1 cellular context compared by ENCODE assay signal in the genomic region with DNA sequence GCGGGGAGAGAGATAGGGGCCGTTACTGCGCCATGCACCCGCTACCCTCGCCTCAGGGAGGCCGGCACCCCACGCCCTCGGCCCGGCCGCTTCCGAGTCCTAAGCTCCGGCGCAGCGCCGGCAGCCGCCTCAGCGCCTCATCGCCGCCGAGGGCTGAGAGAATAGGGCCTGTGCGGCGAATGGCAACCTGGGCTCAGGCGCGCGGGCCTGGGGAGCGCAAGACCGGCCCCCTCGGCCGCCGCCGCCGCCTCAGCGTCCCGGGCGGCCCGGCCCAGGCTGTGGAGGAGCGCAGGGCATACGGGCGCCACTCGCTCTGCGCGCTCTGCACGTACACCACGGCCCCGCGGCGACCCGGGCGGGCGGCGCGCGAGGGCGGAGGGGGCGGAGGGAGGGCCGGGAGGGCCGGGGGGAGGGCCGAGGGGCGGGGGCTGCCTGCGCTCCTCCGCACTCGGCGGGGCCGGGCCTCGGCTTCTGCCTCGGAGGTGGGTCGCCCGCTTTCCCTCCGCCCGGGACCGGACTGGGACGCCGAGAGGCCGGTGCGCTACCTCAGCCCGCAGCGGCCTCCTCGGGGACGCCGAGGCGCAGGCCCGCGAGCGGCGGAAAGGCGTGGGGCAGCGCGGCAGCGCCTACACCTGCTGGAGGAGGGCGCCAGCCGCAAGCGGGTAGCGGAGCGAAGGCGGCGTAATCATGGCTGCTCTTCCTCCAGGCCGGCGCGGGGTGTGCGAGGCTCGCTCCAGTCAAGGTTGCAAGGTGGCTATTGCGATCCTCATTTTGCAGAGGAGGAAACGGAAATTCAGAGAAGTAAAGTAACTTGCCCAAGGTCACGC.
A peak's percentile ranks its signal among the peaks of the same experiment; 100 is the strongest.
TF ChIP-seq lines count a peak whose summit lies in the region.

A gene (minus strand): TSS at position 317 of the 827 bp plus-strand sequence. CDS start 399 bp downstream, outside the sequence.

TF ChIP-seq in HepG2, 621 proteins besides CTCF, POLR2A, EP300 and RAD21 (continued from another document):
- TF ChIP-seq ZBTB8A (CRISPR knock-in tag; IDR thresholded peaks at IDR 0.05; ENCODE audit: borderline replicate concordance, low read depth) (no peak), SRSF4 (IDR thresholded peaks at IDR 0.05; ENCODE audit: low read depth, low read length, poor library complexity, severe bottlenecking) (no peak), CBX5 (CRISPR knock-in tag; IDR thresholded peaks at IDR 0.05; ENCODE audit: borderline replicate concordance) (peak; percentile 79; the same call in 1 of the 2 replicates), HIVEP1 (CRISPR knock-in tag; IDR thresholded peaks at IDR 0.05) (no peak), TEAD2 (CRISPR knock-in tag; IDR thresholded peaks at IDR 0.05) (no peak), KLF9 (CRISPR knock-in tag; IDR thresholded peaks at IDR 0.05; ENCODE audit: low read depth) (no peak)
- TF ChIP-seq, protein P1, sequence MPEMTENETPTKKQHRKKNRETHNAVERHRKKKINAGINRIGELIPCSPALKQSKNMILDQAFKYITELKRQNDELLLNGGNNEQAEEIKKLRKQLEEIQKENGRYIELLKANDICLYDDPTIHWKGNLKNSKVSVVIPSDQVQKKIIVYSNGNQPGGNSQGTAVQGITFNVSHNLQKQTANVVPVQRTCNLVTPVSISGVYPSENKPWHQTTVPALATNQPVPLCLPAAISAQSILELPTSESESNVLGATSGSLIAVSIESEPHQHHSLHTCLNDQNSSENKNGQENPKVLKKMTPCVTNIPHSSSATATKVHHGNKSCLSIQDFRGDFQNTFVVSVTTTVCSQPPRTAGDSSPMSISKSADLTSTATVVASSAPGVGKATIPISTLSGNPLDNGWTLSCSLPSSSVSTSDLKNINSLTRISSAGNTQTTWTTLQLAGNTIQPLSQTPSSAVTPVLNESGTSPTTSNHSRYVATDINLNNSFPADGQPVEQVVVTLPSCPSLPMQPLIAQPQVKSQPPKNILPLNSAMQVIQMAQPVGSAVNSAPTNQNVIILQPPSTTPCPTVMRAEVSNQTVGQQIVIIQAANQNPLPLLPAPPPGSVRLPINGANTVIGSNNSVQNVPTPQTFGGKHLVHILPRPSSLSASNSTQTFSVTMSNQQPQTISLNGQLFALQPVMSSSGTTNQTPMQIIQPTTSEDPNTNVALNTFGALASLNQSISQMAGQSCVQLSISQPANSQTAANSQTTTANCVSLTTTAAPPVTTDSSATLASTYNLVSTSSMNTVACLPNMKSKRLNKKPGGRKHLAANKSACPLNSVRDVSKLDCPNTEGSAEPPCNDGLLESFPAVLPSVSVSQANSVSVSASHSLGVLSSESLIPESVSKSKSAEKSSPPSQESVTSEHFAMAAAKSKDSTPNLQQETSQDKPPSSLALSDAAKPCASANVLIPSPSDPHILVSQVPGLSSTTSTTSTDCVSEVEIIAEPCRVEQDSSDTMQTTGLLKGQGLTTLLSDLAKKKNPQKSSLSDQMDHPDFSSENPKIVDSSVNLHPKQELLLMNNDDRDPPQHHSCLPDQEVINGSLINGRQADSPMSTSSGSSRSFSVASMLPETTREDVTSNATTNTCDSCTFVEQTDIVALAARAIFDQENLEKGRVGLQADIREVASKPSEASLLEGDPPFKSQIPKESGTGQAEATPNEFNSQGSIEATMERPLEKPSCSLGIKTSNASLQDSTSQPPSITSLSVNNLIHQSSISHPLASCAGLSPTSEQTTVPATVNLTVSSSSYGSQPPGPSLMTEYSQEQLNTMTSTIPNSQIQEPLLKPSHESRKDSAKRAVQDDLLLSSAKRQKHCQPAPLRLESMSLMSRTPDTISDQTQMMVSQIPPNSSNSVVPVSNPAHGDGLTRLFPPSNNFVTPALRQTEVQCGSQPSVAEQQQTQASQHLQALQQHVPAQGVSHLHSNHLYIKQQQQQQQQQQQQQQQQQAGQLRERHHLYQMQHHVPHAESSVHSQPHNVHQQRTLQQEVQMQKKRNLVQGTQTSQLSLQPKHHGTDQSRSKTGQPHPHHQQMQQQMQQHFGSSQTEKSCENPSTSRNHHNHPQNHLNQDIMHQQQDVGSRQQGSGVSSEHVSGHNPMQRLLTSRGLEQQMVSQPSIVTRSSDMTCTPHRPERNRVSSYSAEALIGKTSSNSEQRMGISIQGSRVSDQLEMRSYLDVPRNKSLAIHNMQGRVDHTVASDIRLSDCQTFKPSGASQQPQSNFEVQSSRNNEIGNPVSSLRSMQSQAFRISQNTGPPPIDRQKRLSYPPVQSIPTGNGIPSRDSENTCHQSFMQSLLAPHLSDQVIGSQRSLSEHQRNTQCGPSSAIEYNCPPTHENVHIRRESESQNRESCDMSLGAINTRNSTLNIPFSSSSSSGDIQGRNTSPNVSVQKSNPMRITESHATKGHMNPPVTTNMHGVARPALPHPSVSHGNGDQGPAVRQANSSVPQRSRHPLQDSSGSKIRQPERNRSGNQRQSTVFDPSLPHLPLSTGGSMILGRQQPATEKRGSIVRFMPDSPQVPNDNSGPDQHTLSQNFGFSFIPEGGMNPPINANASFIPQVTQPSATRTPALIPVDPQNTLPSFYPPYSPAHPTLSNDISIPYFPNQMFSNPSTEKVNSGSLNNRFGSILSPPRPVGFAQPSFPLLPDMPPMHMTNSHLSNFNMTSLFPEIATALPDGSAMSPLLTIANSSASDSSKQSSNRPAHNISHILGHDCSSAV (CRISPR knock-in tag; IDR thresholded peaks at IDR 0.05; ENCODE audit: borderline replicate concordance): no peak
